ENCODE assay signal across 9 cellular contexts in genomic region chr11:102666331-102666957, GRCh38. TPM values are rescaled to one million over a fixed set of nuclear protein-coding genes. Genes with fewer than 3 reads are reported as not detected.
DNase-seq lines count a peak whose midpoint lies in the region; ATAC-seq and TF ChIP-seq lines count a peak whose summit lies in the region.
"Had no signal": no experiment of that assay in that cellular context is flagged by ENCODE, and none has a peak within 500 bp of the region (broad histone marks: within the 10 kb centered on the region; RNA-seq: fewer than 3 reads in every experiment).

No MANE protein-coding gene starts in this region.

- H3K36me3 ChIP-seq in BE2C = no peaks in the 10 kb centered on the region
- H3K36me3 ChIP-seq in upper lobe of left lung = no peaks in the 10 kb centered on the region

- H3K9me3 ChIP-seq in BE2C = no peaks in the 10 kb centered on the region
- H3K9me3 ChIP-seq in upper lobe of left lung = no peaks in the 10 kb centered on the region

- peak; percentile 30 for DNase-seq in BE2C
- DNase-seq in GM10266 (ENCODE audit: extremely low spot score) = peak; percentile 50
- peak; percentile 44 for DNase-seq in NCI-H460 (ENCODE audit: extremely low read depth, low read depth)
- DNase-seq in kidney tubule cell (ENCODE audit: low spot score) = peak; percentile 69
- no peak for DNase-seq in upper lobe of left lung

- H3K4me3 Mint-ChIP-seq in brain = no peak overlapping the region
- H3K4me3 Mint-ChIP-seq: T-helper 1 cell treated with Interleukin-12 subunit alpha and Interleukin-12 subunit beta and Interleukin-4 antibody, amounts not matched to agents 30 μg/mL and 1 μg/mL, for 36 hours had no signal

- 12 to 16% methylated on average over 4 of the region's 4 CpGs for WGBS in upper lobe of left lung, 2 donors

- no peak for TF ChIP-seq POLR2A in upper lobe of left lung (IDR thresholded peaks at IDR 0.05)

- no peaks in the 10 kb centered on the region for H3K36me3 Mint-ChIP-seq in brain

- peak; percentile 90 for TF ChIP-seq CTCF in BE2C (IDR thresholded peaks at IDR 0.05; ENCODE audit: low read depth, low read length)
- TF ChIP-seq CTCF in GM10266 (IDR thresholded peaks at IDR 0.05; ENCODE audit: control insufficient read depth, insufficient read depth, low read depth, missing control alignments) = peak; percentile 73
- peak; percentile 77 to 82 for TF ChIP-seq CTCF in brain (conservative IDR thresholded peaks at IDR 0.05)
- TF ChIP-seq CTCF in upper lobe of left lung (IDR thresholded peaks at IDR 0.05) = peak; percentile 59 to 83 (median 73)

- no peaks in the 10 kb centered on the region for H3K4me1 ChIP-seq in BE2C
- peaks cover 0 to 3% (median 0%) of the 10 kb centered on the region in 4 donors for H3K4me1 ChIP-seq in upper lobe of left lung

- H3K27me3 Mint-ChIP-seq in brain = no peaks in the 10 kb centered on the region

- H3K4me3 ChIP-seq in BE2C (ENCODE audit: low read depth, low read length) (no peak overlapping the region), upper lobe of left lung (no peak overlapping the region)

- no peak overlapping the region for H3K27ac Mint-ChIP-seq in brain
- H3K27ac Mint-ChIP-seq: T-helper 1 cell treated with Interleukin-12 subunit alpha and Interleukin-12 subunit beta and Interleukin-4 antibody, amounts not matched to agents 30 μg/mL and 1 μg/mL, for 36 hours had no signal

- no peaks in the 10 kb centered on the region for H3K4me1 Mint-ChIP-seq in brain

- no peak overlapping the region for H3K27ac ChIP-seq in upper lobe of left lung

- ATAC-seq in HG02973 (IDR thresholded peaks at IDR 0.05; ENCODE audit: unreplicated experiment) = peak; percentile 72
- peak in 1 of 2 donors; percentile 49 for ATAC-seq in upper lobe of left lung (ENCODE audit: low FRiP score in 2 of 2)
- no peak for ATAC-seq in GM19455 (IDR thresholded peaks at IDR 0.05; ENCODE audit: unreplicated experiment)

- no peak for TF ChIP-seq EP300 in upper lobe of left lung (IDR thresholded peaks at IDR 0.05)

- no peaks in the 10 kb centered on the region for H3K9me3 Mint-ChIP-seq in brain
- H3K9me3 Mint-ChIP-seq: T-helper 1 cell treated with Interleukin-12 subunit alpha and Interleukin-12 subunit beta and Interleukin-4 antibody, amounts not matched to agents 30 μg/mL and 1 μg/mL, for 36 hours had no signal

- H3K27me3 ChIP-seq in BE2C = no peaks in the 10 kb centered on the region; the same call in 1 of the 2 replicates
- H3K27me3 ChIP-seq in upper lobe of left lung = no peaks in the 10 kb centered on the region

RNA-seq across cellular contexts. Expression of gene MMP27, which starts 39.1 kb away (rescaled TPM):
- not detected for polyA plus RNA-seq in BE2C (2012; ENCODE audit: insufficient read depth, insufficient read length, low read depth)
- not detected in 2 replicates for total RNA-seq in NCI-H460 (2014; rRNA removed; shearing (Covaris generic))
- not detected in 2 replicates for polyA plus RNA-seq in NCI-H460 (2014; cell fraction: nucleus; rRNA removed)
- not detected for polyA plus RNA-seq in brain (ENCODE audit: insufficient read depth, low read depth, low replicate concordance)
- not detected for total RNA-seq in upper lobe of left lung

RNA-seq across cellular contexts. Expression of gene MMP20, which starts 41.3 kb away (rescaled TPM):
- not detected for polyA plus RNA-seq in BE2C (2012; ENCODE audit: insufficient read depth, insufficient read length, low read depth)
- not detected in 2 replicates for total RNA-seq in NCI-H460 (2014; rRNA removed; shearing (Covaris generic))
- polyA plus RNA-seq in NCI-H460 (2014; cell fraction: nucleus; rRNA removed) = not detected in 2 replicates
- not detected for polyA plus RNA-seq in brain (ENCODE audit: insufficient read depth, low read depth, low replicate concordance)
- not detected for total RNA-seq in upper lobe of left lung

RNA-seq across cellular contexts. Expression of gene MMP8, which starts 58.3 kb away (rescaled TPM):
- not detected for polyA plus RNA-seq in BE2C (2012; ENCODE audit: insufficient read depth, insufficient read length, low read depth)
- not detected in 2 replicates for total RNA-seq in NCI-H460 (2014; rRNA removed; shearing (Covaris generic))
- not detected in 2 replicates for polyA plus RNA-seq in NCI-H460 (2014; cell fraction: nucleus; rRNA removed)
- not detected for polyA plus RNA-seq in brain (ENCODE audit: insufficient read depth, low read depth, low replicate concordance)
- 1 to 10 TPM in 3 of 6 donors, under 1 TPM in 3; under 0.01 to 2.7 (median 0.83) TPM for total RNA-seq in upper lobe of left lung

Comparison
In these comparisons a context has a peak if more than half of its experiments do, and no peak if none do; other contexts are left out.
1. DNase-seq: peak in BE2C (single experiment), GM10266 (single experiment), NCI-H460 (single experiment) and kidney tubule cell (single experiment); none in upper lobe of left lung (0 of 2).
2. Peak in every context shown above with its lines, with median percentiles within 50 percentile points of each other: CTCF ChIP-seq.